Comparison of ENCODE assay signal across 8 cellular contexts in genomic region chr11:268716-269145, GRCh38. TPM values are rescaled to one million over a fixed set of nuclear protein-coding genes. Genes with fewer than 3 reads are reported as not detected.
DNase-seq lines count a peak whose midpoint lies in the region; ATAC-seq and TF ChIP-seq lines count a peak whose summit lies in the region.
"Not testable (repeated sequence)": the region's sequence is repeated elsewhere in the genome, so short reads cannot be mapped to it uniquely, and the experiment has no call there.

No MANE protein-coding gene starts in this region.

- TF ChIP-seq EP300 in sigmoid colon (IDR thresholded peaks at IDR 0.05), result peak in 2 of 4 donors; percentile 31 to 63

- H3K27me3 ChIP-seq in KMS-11 (ENCODE audit: insufficient read depth, low read depth); iPS-20b (ENCODE audit: insufficient read depth, low read length): not testable (repeated sequence)
- peaks cover 3 to 27% (median 8%) of the 10 kb centered on the region in 3 donors for H3K27me3 ChIP-seq in sigmoid colon

- H3K27ac ChIP-seq in KMS-11 (peak overlapping the region; percentile 97), sigmoid colon (peak overlapping the region; percentile 45 to 66 (median 60))
- not testable (repeated sequence) for H3K27ac ChIP-seq in iPS-20b (ENCODE audit: low read length)

- not testable (repeated sequence) for H3K4me3 ChIP-seq in KMS-11 (IDR thresholded peaks at IDR 0.05; ENCODE audit: insufficient read depth, low read depth, low read length); astrocyte of the spinal cord (ENCODE audit: low read depth, low read length)
- H3K4me3 ChIP-seq in iPS-20b (ENCODE audit: low read length) (peak overlapping the region; percentile 55; the same call in 1 of the 2 replicates), sigmoid colon (peak overlapping the region in 2 of 4 donors; percentile 33 to 38)

- H3K79me2 ChIP-seq in KMS-11 (ENCODE audit: insufficient read depth, low read depth), result not testable (repeated sequence)

- H4K20me1 ChIP-seq in KMS-11 (ENCODE audit: insufficient read depth), result not testable (repeated sequence)

- not testable (repeated sequence) for H3K36me3 ChIP-seq in KMS-11 (ENCODE audit: insufficient read depth); iPS-20b (ENCODE audit: insufficient read depth, low read depth, low read length); sigmoid colon

- peak; percentile 38 for ATAC-seq in GM18868 (IDR thresholded peaks at IDR 0.05; ENCODE audit: unreplicated experiment)
- peak; percentile 47 for ATAC-seq in HG02678 (IDR thresholded peaks at IDR 0.05; ENCODE audit: unreplicated experiment)

- in situ Hi-C loops in astrocyte of the spinal cord (cut with HindIII; ENCODE audit: low sequenced_read_pairs), result not testable (repeated sequence)

- peak overlapping the region; percentile 15 for H2AFZ ChIP-seq in KMS-11 (ENCODE audit: low read depth)

- intact Hi-C loops in sigmoid colon (cut with DNase I), result not testable (repeated sequence)

- H3K4me2 ChIP-seq in KMS-11, result peak overlapping the region; percentile 100

- not testable (repeated sequence) for H3K9me3 ChIP-seq in iPS-20b (ENCODE audit: insufficient read depth, low read depth, low read length); sigmoid colon

- H3K9ac ChIP-seq in KMS-11 (peak overlapping the region; percentile 85), iPS-20b (ENCODE audit: low read depth, low read length) (peak overlapping the region; percentile 70; the same call in 1 of the 2 replicates)

- TF ChIP-seq CTCF in KMS-11 (conservative IDR thresholded peaks at IDR 0.05; ENCODE audit: low read depth, low read length); sigmoid colon (IDR thresholded peaks at IDR 0.05): not testable (repeated sequence)
- peak; percentile 2 for TF ChIP-seq CTCF in astrocyte of the spinal cord (IDR thresholded peaks at IDR 0.05; ENCODE audit: low read depth, low read length)

- TF ChIP-seq POLR2A in sigmoid colon (IDR thresholded peaks at IDR 0.05), result not testable (repeated sequence)

- peaks cover 35% of the 10 kb centered on the region for H3K4me1 ChIP-seq in KMS-11 (ENCODE audit: low read depth, poor library complexity, severe bottlenecking)
- not testable (repeated sequence) for H3K4me1 ChIP-seq in iPS-20b (ENCODE audit: insufficient read depth, low read length); sigmoid colon

- DNase-seq in AML-193 (lab: John Stamatoyannopoulos, UW), result peak; percentile 72 to 74
- DNase-seq in SW480 (ENCODE audit: low spot score), result peak; percentile 85
- peak; percentile 19 for DNase-seq in astrocyte of the spinal cord (ENCODE audit: low read depth, low spot score)
- DNase-seq in sigmoid colon, result peak; percentile 83

- 35 to 39% methylated on average over 16 of the region's 16 CpGs for WGBS in sigmoid colon, 2 donors

RNA-seq across cellular contexts. Expression of gene NLRP6, which starts 9.5 kb away (rescaled TPM):
- 1 to 10 TPM in 2 of 4 donors, under 1 TPM in 1, not detected in 1; 0.33 to 2.5 (median 1.6) TPM for total RNA-seq in sigmoid colon
- 1 to 10 TPM in 1 of 3 donors, not detected in 2; 3.3 TPM for polyA plus RNA-seq in sigmoid colon

RNA-seq across cellular contexts. Expression of gene PGGHG, which starts 20.2 kb away (rescaled TPM):
- 10 to 100 TPM; 11.4 to 15.3 (median 13.6) TPM for total RNA-seq in sigmoid colon
- polyA plus RNA-seq in sigmoid colon, result 10 to 100 TPM in 1 of 3 donors, 1 to 10 TPM in 2; 1.6 to 68.0 (median 3.6) TPM

RNA-seq across cellular contexts. Expression of gene IFITM5, which starts 30.6 kb away (rescaled TPM):
- not detected for total RNA-seq in sigmoid colon
- polyA plus RNA-seq in sigmoid colon, result not detected

RNA-seq across cellular contexts. Expression of gene PSMD13, which starts 32.0 kb away (rescaled TPM):
- 100 to 1,000 TPM in 2 of 4 donors, 10 to 100 TPM in 2; 86.2 to 118 (median 99.3) TPM for total RNA-seq in sigmoid colon
- 100 to 1,000 TPM; 111 to 180 (median 138) TPM for polyA plus RNA-seq in sigmoid colon

RNA-seq across cellular contexts. Expression of gene SIRT3, which starts 32.6 kb away (rescaled TPM):
- 10 to 100 TPM in 3 of 4 donors, 1 to 10 TPM in 1; 6.4 to 12.5 (median 11.5) TPM for total RNA-seq in sigmoid colon
- 10 to 100 TPM in 2 of 3 donors, 1 to 10 TPM in 1; 9.6 to 21.0 (median 12.5) TPM for polyA plus RNA-seq in sigmoid colon

Comparison
In these comparisons a context has a peak if more than half of its experiments do, and no peak if none do; other contexts are left out.
1. DNase-seq: peak in every context shown above with its lines; median percentile 85 in SW480; 83 in sigmoid colon; 73 in AML-193; 19 in astrocyte of the spinal cord.